1 cellular context compared by ENCODE assay signal in genomic region chr1:236023926-236024565, GRCh38.
TF ChIP-seq lines count a peak whose summit lies in the region.

No MANE protein-coding gene starts in this region.

TF ChIP-seq in GM12878, 131 proteins besides CTCF, POLR2A, EP300 and RAD21:
- peak; percentile 60 for TF ChIP-seq ZBTB40 (IDR thresholded peaks at IDR 0.05; ENCODE audit: borderline replicate concordance)
- no peak for TF ChIP-seq SKIL (IDR thresholded peaks at IDR 0.05; ENCODE audit: low read depth, poor library complexity, severe bottlenecking)
- no peak for TF ChIP-seq YY1 (IDR thresholded peaks at IDR 0.05; ENCODE audit: low read depth, low read length)
